2 cellular contexts compared by ENCODE assay signal in genomic region chr19:40009674-40010073, GRCh38.
TF ChIP-seq lines count a peak whose summit lies in the region.

No MANE protein-coding gene starts in this region.

TF ChIP-seq in A549, 52 proteins besides CTCF, POLR2A, EP300 and RAD21:
- TF ChIP-seq HDAC2 (IDR thresholded peaks at IDR 0.05) (no peak), KDM1A (IDR thresholded peaks at IDR 0.05; ENCODE audit: low read depth) (peak; percentile 59; the same call in 1 of the 2 replicates), CHD4 (IDR thresholded peaks at IDR 0.05; ENCODE audit: borderline replicate concordance) (peak; percentile 70; the same call in 1 of the 2 replicates)
TF ChIP-seq in A549: peak in this region for 2.

TF ChIP-seq in GM12878, 131 proteins besides CTCF, POLR2A, EP300 and RAD21:
- TF ChIP-seq TCF7 (IDR thresholded peaks at IDR 0.05; ENCODE audit: borderline replicate concordance) (no peak), ZNF24 (IDR thresholded peaks at IDR 0.05) (0 out of 2 replicates have a peak, but pooled peaks have one; percentile 48), CHD1 (IDR thresholded peaks at IDR 0.05; ENCODE audit: low read depth, low read length) (no peak)
